ENCODE assay signal across 1 cellular context in genomic region chr2:43152711-43153627, GRCh38.
TF ChIP-seq lines count a peak whose summit lies in the region.

No MANE protein-coding gene starts in this region.

TF ChIP-seq in SK-N-SH, 30 proteins besides CTCF, POLR2A, EP300 and RAD21 (continued from another document):
- TF ChIP-seq ZBTB33 (IDR thresholded peaks at IDR 0.05; ENCODE audit: borderline replicate concordance, low read depth), result no peak
- TF ChIP-seq ELF1 (IDR thresholded peaks at IDR 0.05), result no peak
- TF ChIP-seq SMC3 (IDR thresholded peaks at IDR 0.05; ENCODE audit: low read depth, low read length), result no peak
- TF ChIP-seq POLR2AphosphoS5 (IDR thresholded peaks at IDR 0.05; ENCODE audit: low read depth, low read length), result no peak
- no peak for TF ChIP-seq RCOR1 (IDR thresholded peaks at IDR 0.05; ENCODE audit: low read length)
- no peak for TF ChIP-seq USF2 (IDR thresholded peaks at IDR 0.05; ENCODE audit: borderline replicate concordance, low read depth, low read length)
- TF ChIP-seq YY1 (IDR thresholded peaks at IDR 0.05; ENCODE audit: low read depth), result no peak
- TF ChIP-seq JUND (IDR thresholded peaks at IDR 0.05), result no peak
- no peak for TF ChIP-seq NFIC (IDR thresholded peaks at IDR 0.05; ENCODE audit: borderline replicate concordance)
